Comparison of ENCODE assay signal across 1 cellular context in the genomic region with DNA sequence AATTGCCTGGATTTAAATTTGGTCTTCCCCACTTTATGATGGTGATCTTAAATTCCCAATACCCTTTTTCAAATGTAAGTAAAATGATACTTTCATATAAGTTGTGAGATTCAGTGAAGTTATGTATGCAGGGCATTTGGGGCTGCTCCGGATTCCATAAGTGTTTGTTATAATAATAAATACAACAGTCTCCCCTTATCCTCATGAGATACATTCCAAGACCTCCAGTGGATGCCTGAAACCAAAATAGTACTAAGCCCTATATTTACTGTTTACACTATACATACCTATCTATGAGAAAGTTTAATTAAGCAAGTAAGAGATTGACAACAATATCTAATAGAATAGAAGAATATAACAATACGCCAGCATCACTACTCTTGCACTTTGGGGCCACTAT.
TF ChIP-seq lines count a peak whose summit lies in the region.

No MANE protein-coding gene starts in this region.

TF ChIP-seq in IMR-90, 13 proteins besides CTCF, POLR2A, EP300 and RAD21:
- TF ChIP-seq USF2 (IDR thresholded peaks at IDR 0.05; ENCODE audit: low read depth, low read length) (no peak), CHD1 (IDR thresholded peaks at IDR 0.05; ENCODE audit: low read depth, low read length) (no peak), FOS (IDR thresholded peaks at IDR 0.05; ENCODE audit: low read depth, low read length) (no peak), MAFK (IDR thresholded peaks at IDR 0.05; ENCODE audit: low read depth, low read length) (no peak), MXI1 (IDR thresholded peaks at IDR 0.05; ENCODE audit: borderline replicate concordance, low read depth, low read length) (no peak), RCOR1 (IDR thresholded peaks at IDR 0.05; ENCODE audit: insufficient replicate concordance, low read length) (no peak), RFX5 (IDR thresholded peaks at IDR 0.05; ENCODE audit: low read depth, low read length) (no peak), ELK1 (IDR thresholded peaks at IDR 0.05; ENCODE audit: borderline replicate concordance, low read depth, low read length) (no peak), SMC3 (IDR thresholded peaks at IDR 0.05; ENCODE audit: low read depth, low read length) (no peak), NFE2L2 (IDR thresholded peaks at IDR 0.05; ENCODE audit: low read depth, low read length) (no peak), CEBPB (IDR thresholded peaks at IDR 0.05; ENCODE audit: low read depth, low read length) (no peak), BHLHE40 (IDR thresholded peaks at IDR 0.05; ENCODE audit: low read depth, low read length) (no peak), MAZ (IDR thresholded peaks at IDR 0.05; ENCODE audit: borderline replicate concordance, low read depth, low read length) (no peak)
